In genomic region chr12:53047221-53048032, GRCh38 we compare ENCODE assay signal across 9 cellular contexts. TPM values are rescaled to one million over a fixed set of nuclear protein-coding genes. Genes with fewer than 3 reads are reported as not detected.
DNase-seq lines count a peak whose midpoint lies in the region; ATAC-seq, FAIRE-seq and TF ChIP-seq lines count a peak whose summit lies in the region.
"Had no signal": no experiment of that assay in that cellular context is flagged by ENCODE, and none has a peak within 500 bp of the region (broad histone marks: within the 10 kb centered on the region; RNA-seq: fewer than 3 reads in every experiment).

No MANE protein-coding gene starts in this region.

- H4K20me1 ChIP-seq in SK-N-SH (ENCODE audit: insufficient read depth), result no peaks in the 10 kb centered on the region

- H3K9ac ChIP-seq in SK-N-SH (peak overlapping the region; percentile 76), adipocyte (ENCODE audit: low read length) (peak overlapping the region; percentile 100)

- 5% methylated on average over 7 of the region's 94 CpGs for WGBS in SK-N-SH (ENCODE audit: low lambda C conversion rate)
- under 1% methylated on average over 62 of the region's 94 CpGs for WGBS in prostate gland

- H3K4me2 ChIP-seq in SK-N-SH, result peak overlapping the region; percentile 99

- FAIRE-seq in HTR-8/SVneo (lab: Jason Lieb, UNC) (no peak), urothelium cell line (lab: Jason Lieb, UNC) (no peak)
- FAIRE-seq: TTC549 had no signal

- TF ChIP-seq POLR2A in prostate gland (IDR thresholded peaks at IDR 0.05), result peak; percentile 66

- peak in 1 of 2 experiments; percentile 53; a peak in 1 of 4 replicates for TF ChIP-seq EP300 in SK-N-SH (IDR thresholded peaks at IDR 0.05; ENCODE audit: borderline replicate concordance in 1 of 2, low read depth in 1 of 2, low read length in 1 of 2)

- POLR2A ChIA-PET in SK-N-SH (lab: Yijun Ruan, JAX), result interaction anchor here (1.1 to 1.9 kb wide), 3 partner anchors 12 to 40 kb away, joined by 4 to 8 read pairs (median 6); no protein-coding TSS in a partner anchor

- H3K36me3 ChIP-seq in SK-N-SH (replicated peaks in 1 of 2; ENCODE audit: control insufficient read depth in 1 of 2, insufficient read depth in 2 of 2, low read length in 1 of 2) (peaks cover 5 to 7% of the 10 kb centered on the region in 2 experiments), adipocyte (ENCODE audit: control insufficient read depth, insufficient read depth, low read length, severe bottlenecking) (peaks cover 8% of the 10 kb centered on the region), left ventricle myocardium inferior (peaks cover 6% of the 10 kb centered on the region), prostate gland (no peaks in the 10 kb centered on the region)

- H3K4me1 ChIP-seq in SK-N-SH (ENCODE audit: control insufficient read depth in 1 of 2, insufficient read depth in 2 of 2, low read depth in 1 of 2, low read length in 1 of 2) (peaks cover 29 to 63% of the 10 kb centered on the region in 2 experiments), adipocyte (ENCODE audit: control insufficient read depth, insufficient read depth, low read length) (peaks cover 59% of the 10 kb centered on the region), left ventricle myocardium inferior (peaks cover 94% of the 10 kb centered on the region), prostate gland (replicated peaks) (peaks cover 34% of the 10 kb centered on the region)

- no peak for TF ChIP-seq RAD21 in SK-N-SH (IDR thresholded peaks at IDR 0.05; ENCODE audit: low read length)

- intact Hi-C loops in left ventricle myocardium inferior (cut with micrococcal nuclease), result no loop called here
- intact Hi-C loops in prostate gland (cut with DNase I), result no loop called here

- peak overlapping the region; percentile 73 to 75 for H3K4me3 ChIP-seq in SK-N-SH (ENCODE audit: low read depth in 2 of 2, low read length in 1 of 2)
- peak overlapping the region; percentile 95 for H3K4me3 ChIP-seq in adipocyte (ENCODE audit: low read length)
- peak overlapping the region; percentile 92 for H3K4me3 ChIP-seq in left ventricle myocardium inferior
- peak overlapping the region; percentile 63 to 64 for H3K4me3 ChIP-seq in prostate gland

- H3K27ac ChIP-seq in C4-2B, result peak overlapping the region; percentile 96
- peak overlapping the region; percentile 95 to 98 for H3K27ac ChIP-seq in SK-N-SH (ENCODE audit: low read depth in 2 of 2, low read length in 1 of 2)
- peak overlapping the region; percentile 100 for H3K27ac ChIP-seq in left ventricle myocardium inferior (replicated peaks)
- H3K27ac ChIP-seq in prostate gland, result peak overlapping the region; percentile 99

- DNase-seq in HTR-8/SVneo (ENCODE audit: insufficient read length, low spot score) (peak; percentile 70), SK-N-SH (peak; percentile 95), adipocyte (ENCODE audit: low read depth) (peak; percentile 89), left ventricle myocardium inferior (peak; percentile 87), prostate gland (ENCODE audit: low spot score) (peak; percentile 74), urothelium cell line (ENCODE audit: low spot score) (peak; percentile 92)

- H3K9me2 ChIP-seq in SK-N-SH, result no peaks in the 10 kb centered on the region

- no peaks in the 10 kb centered on the region for H3K9me3 ChIP-seq in SK-N-SH
- no peaks in the 10 kb centered on the region for H3K9me3 ChIP-seq in adipocyte (ENCODE audit: control insufficient read depth, low read length)
- no peaks in the 10 kb centered on the region for H3K9me3 ChIP-seq in left ventricle myocardium inferior (replicated peaks)
- no peaks in the 10 kb centered on the region for H3K9me3 ChIP-seq in prostate gland

- peaks cover 37% of the 10 kb centered on the region for H3K79me2 ChIP-seq in SK-N-SH (ENCODE audit: insufficient read depth)

- TF ChIP-seq CTCF in C4-2B (conservative IDR thresholded peaks at IDR 0.05) (peak; percentile 93), SK-N-SH (IDR thresholded peaks at IDR 0.05) (no peak), left ventricle myocardium inferior (IDR thresholded peaks at IDR 0.05; ENCODE audit: borderline replicate concordance) (peak; percentile 33), prostate gland (IDR thresholded peaks at IDR 0.05) (peak in 2 of 4 experiments; percentile 25 to 43)

- no peak overlapping the region for H2AFZ ChIP-seq in SK-N-SH (ENCODE audit: low read depth)

- CTCF ChIA-PET in SK-N-SH (lab: Yijun Ruan, JAX), result interaction anchor here (0.7 to 13.8 kb wide), 27 partner anchors 10 to 628 kb away, joined by 3 to 182 read pairs (median 5); partner anchors contain the start of genes ATP5MC2, EIF4B, IGFBP6 and SOAT2

- no peaks in the 10 kb centered on the region for H3K27me3 ChIP-seq in SK-N-SH (ENCODE audit: insufficient read depth)
- H3K27me3 ChIP-seq in adipocyte (replicated peaks; ENCODE audit: control insufficient read depth, insufficient read depth, low read length), result no peaks in the 10 kb centered on the region
- H3K27me3 ChIP-seq in left ventricle myocardium inferior (ENCODE audit: low read depth), result no peaks in the 10 kb centered on the region
- H3K27me3 ChIP-seq in prostate gland (replicated peaks; ENCODE audit: insufficient read depth), result no peaks in the 10 kb centered on the region

- peak; percentile 55 for ATAC-seq in GM19452 (IDR thresholded peaks at IDR 0.05; ENCODE audit: unreplicated experiment)

- peaks cover 38% of the 10 kb centered on the region for H3F3A ChIP-seq in SK-N-SH (replicated peaks; ENCODE audit: insufficient read depth)

TF ChIP-seq in SK-N-SH, 30 proteins besides CTCF, POLR2A, EP300 and RAD21:
- TF ChIP-seq MXI1 (IDR thresholded peaks at IDR 0.05; ENCODE audit: low read depth, low read length) (peak; percentile 64), TAF1 (IDR thresholded peaks at IDR 0.05; ENCODE audit: borderline replicate concordance, low read depth, low read length) (peak; percentile 45; the same call in 1 of the 2 replicates), RXRA (IDR thresholded peaks at IDR 0.05; ENCODE audit: borderline replicate concordance, low read depth) (0 out of 2 replicates have a peak, but pooled peaks have one; percentile 18), IRF3 (IDR thresholded peaks at IDR 0.05; ENCODE audit: low read depth, low read length) (no peak), CHD2 (IDR thresholded peaks at IDR 0.05; ENCODE audit: low read length, partially characterized antibody) (no peak), NFIC (IDR thresholded peaks at IDR 0.05; ENCODE audit: borderline replicate concordance) (0 out of 2 replicates have a peak, but pooled peaks have one; percentile 26), POLR2AphosphoS5 (IDR thresholded peaks at IDR 0.05; ENCODE audit: low read depth, low read length) (peak; percentile 15; the same call in 1 of the 2 replicates)
- TF ChIP-seq, protein P1, sequence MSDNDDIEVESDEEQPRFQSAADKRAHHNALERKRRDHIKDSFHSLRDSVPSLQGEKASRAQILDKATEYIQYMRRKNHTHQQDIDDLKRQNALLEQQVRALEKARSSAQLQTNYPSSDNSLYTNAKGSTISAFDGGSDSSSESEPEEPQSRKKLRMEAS (IDR thresholded peaks at IDR 0.05; ENCODE audit: low read depth), result peak; percentile 33

RNA-seq across cellular contexts. Expression of gene TNS2, which starts 2.4 kb away (rescaled TPM):
- polyA plus RNA-seq in SK-N-SH (2012; rRNA removed), result 32.7 and 50.0 TPM in 2 replicates
- 9.6 and 17.3 TPM in 2 replicates for polyA plus RNA-seq in SK-N-SH (2012; cell fraction: cytosol; rRNA removed)
- polyA plus RNA-seq in SK-N-SH (2012; cell fraction: nucleus; rRNA removed), result 225 and 321 TPM in 2 replicates
- total RNA-seq in left ventricle myocardium inferior (109 TPM), prostate gland (100 to 1,000 TPM in 1 of 2 donors, 10 to 100 TPM in 1; 66.5 to 180 TPM)

RNA-seq across cellular contexts. Expression of gene SPRYD3, which starts 31.8 kb away (rescaled TPM):
- 20.3 and 25.8 TPM in 2 replicates for polyA plus RNA-seq in SK-N-SH (2012; rRNA removed)
- 14.7 and 19.4 TPM in 2 replicates for polyA plus RNA-seq in SK-N-SH (2012; cell fraction: cytosol; rRNA removed)
- polyA plus RNA-seq in SK-N-SH (2012; cell fraction: nucleus; rRNA removed), result 20.4 and 23.9 TPM in 2 replicates
- total RNA-seq in left ventricle myocardium inferior (49.1 TPM), prostate gland (10 to 100 TPM; 38.7 to 54.4 TPM)

RNA-seq across cellular contexts. Expression of gene EIF4B, which starts 41.2 kb away (rescaled TPM):
- polyA plus RNA-seq in SK-N-SH (2012; rRNA removed), result 267 and 292 TPM in 2 replicates
- polyA plus RNA-seq in SK-N-SH (2012; cell fraction: cytosol; rRNA removed), result 346 and 371 TPM in 2 replicates
- polyA plus RNA-seq in SK-N-SH (2012; cell fraction: nucleus; rRNA removed), result 127 and 164 TPM in 2 replicates
- 390 TPM for total RNA-seq in left ventricle myocardium inferior
- total RNA-seq in prostate gland, result 100 to 1,000 TPM; 419 to 458 TPM

RNA-seq across cellular contexts. Expression of gene IGFBP6, which starts 50.0 kb away (rescaled TPM):
- polyA plus RNA-seq in SK-N-SH (2012; rRNA removed), result 290 and 570 TPM in 2 replicates
- 204 and 327 TPM in 2 replicates for polyA plus RNA-seq in SK-N-SH (2012; cell fraction: cytosol; rRNA removed)
- polyA plus RNA-seq in SK-N-SH (2012; cell fraction: nucleus; rRNA removed), result 223 and 345 TPM in 2 replicates
- 53.0 TPM for total RNA-seq in left ventricle myocardium inferior
- 100 to 1,000 TPM; 189 to 532 TPM for total RNA-seq in prostate gland

RNA-seq across cellular contexts. Expression of gene SOAT2, which starts 55.9 kb away (rescaled TPM):
- 0.13 and 0.18 TPM in 2 replicates for polyA plus RNA-seq in SK-N-SH (2012; rRNA removed)
- polyA plus RNA-seq in SK-N-SH (2012; cell fraction: cytosol; rRNA removed), result 0.04 and 0.06 TPM in 2 replicates
- polyA plus RNA-seq in SK-N-SH (2012; cell fraction: nucleus; rRNA removed), result 0.40 and 0.58 TPM in 2 replicates
- not detected for total RNA-seq in left ventricle myocardium inferior
- total RNA-seq in prostate gland, result under 1 TPM; 0.14 to 0.28 TPM

Comparison
In these comparisons a context has a peak if more than half of its experiments do, and no peak if none do; other contexts are left out.
1. Peak in every context shown above with its lines: DNase-seq, ATAC-seq, H3K4me3 ChIP-seq and H3K27ac ChIP-seq.